ENCODE assay signal across 14 cellular contexts in genomic region chr15:40430271-40430805, GRCh38. TPM values are rescaled to one million over a fixed set of nuclear protein-coding genes. Genes with fewer than 3 reads are reported as not detected.
DNase-seq lines count a peak whose midpoint lies in the region; ATAC-seq and TF ChIP-seq lines count a peak whose summit lies in the region.
"Had no signal": no experiment of that assay in that cellular context is flagged by ENCODE, and none has a peak within 500 bp of the region (broad histone marks: within the 10 kb centered on the region; RNA-seq: fewer than 3 reads in every experiment).

No MANE protein-coding gene starts in this region.

- no peak overlapping the region for H3K4me3 Mint-ChIP-seq in activated naive CD8-positive, alpha-beta T cell treated with anti-CD3 and anti-CD28 coated beads, Interleukin-2, amount 50 U/mL, for 24 hours
- H3K4me3 Mint-ChIP-seq in activated naive CD8-positive, alpha-beta T cell treated with anti-CD3 and anti-CD28 coated beads for 36 hours, result no peak overlapping the region
- H3K4me3 Mint-ChIP-seq in activated CD4-positive, alpha-beta T cell treated with anti-CD3 and anti-CD28 coated beads for 36 hours, result no peak overlapping the region
- H3K4me3 Mint-ChIP-seq: central memory CD8-positive, alpha-beta T cell; HFFc6 had no signal

- peak; percentile 26 for ATAC-seq in activated naive CD8-positive, alpha-beta T cell treated with anti-CD3 and anti-CD28 coated beads, Interleukin-2, amount 50 U/mL, for 24 hours
- no peak for ATAC-seq in activated CD4-positive, alpha-beta T cell treated with anti-CD3 and anti-CD28 coated beads for 36 hours
- ATAC-seq: gastrocnemius medialis had no signal

- no peaks in the 10 kb centered on the region for H3K36me3 Mint-ChIP-seq in activated naive CD8-positive, alpha-beta T cell treated with anti-CD3 and anti-CD28 coated beads, Interleukin-2, amount 50 U/mL, for 24 hours (ENCODE audit: low read depth)
- no peaks in the 10 kb centered on the region for H3K36me3 Mint-ChIP-seq in activated naive CD8-positive, alpha-beta T cell treated with anti-CD3 and anti-CD28 coated beads for 36 hours
- no peaks in the 10 kb centered on the region for H3K36me3 Mint-ChIP-seq in activated CD4-positive, alpha-beta T cell treated with anti-CD3 and anti-CD28 coated beads for 36 hours (ENCODE audit: low read depth)

- H3K27ac ChIP-seq in vagina (no peak overlapping the region), tibial artery (no peak overlapping the region), uterus (no peak overlapping the region)
- H3K27ac ChIP-seq: gastrocnemius medialis, thyroid gland had no signal

- H3K4me1 ChIP-seq in vagina, result no peaks in the 10 kb centered on the region
- H3K4me1 ChIP-seq in tibial artery, result no peaks in the 10 kb centered on the region
- no peaks in the 10 kb centered on the region for H3K4me1 ChIP-seq in uterus
- H3K4me1 ChIP-seq: gastrocnemius medialis, thyroid gland had no signal

- POLR2A ChIA-PET in activated CD4-positive, alpha-beta T cell treated with anti-CD3 and anti-CD28 coated beads for 36 hours (lab: Charles Lee), result interaction anchor here (0.6 kb wide), 1 partner anchor 164 kb away, joined by 3 read pairs; no protein-coding TSS in a partner anchor

- no peak for TF ChIP-seq CTCF in vagina (IDR thresholded peaks at IDR 0.05)
- TF ChIP-seq CTCF in tibial artery (IDR thresholded peaks at IDR 0.05), result no peak
- TF ChIP-seq CTCF in uterus (IDR thresholded peaks at IDR 0.05), result no peak

- CTCF ChIA-PET in activated CD4-positive, alpha-beta T cell treated with anti-CD3 and anti-CD28 coated beads for 36 hours (lab: Charles Lee), result interaction anchor here (0.6 to 1.2 kb wide), 4 partner anchors 8 to 429 kb away, joined by 3 to 4 read pairs (median 4); partner anchors contain the start of gene PLCB2

- no peak overlapping the region for H3K27ac Mint-ChIP-seq in activated naive CD8-positive, alpha-beta T cell treated with anti-CD3 and anti-CD28 coated beads, Interleukin-2, amount 50 U/mL, for 24 hours
- no peak overlapping the region for H3K27ac Mint-ChIP-seq in activated naive CD8-positive, alpha-beta T cell treated with anti-CD3 and anti-CD28 coated beads for 36 hours
- H3K27ac Mint-ChIP-seq in activated CD4-positive, alpha-beta T cell treated with anti-CD3 and anti-CD28 coated beads for 36 hours, result no peak overlapping the region
- H3K27ac Mint-ChIP-seq: HFFc6, progenitor cell of endocrine pancreas had no signal

- H3K27me3 Mint-ChIP-seq in activated naive CD8-positive, alpha-beta T cell treated with anti-CD3 and anti-CD28 coated beads, Interleukin-2, amount 50 U/mL, for 24 hours, result peaks cover 4% of the 10 kb centered on the region
- H3K27me3 Mint-ChIP-seq in activated naive CD8-positive, alpha-beta T cell treated with anti-CD3 and anti-CD28 coated beads for 36 hours, result peaks cover 5% of the 10 kb centered on the region
- peaks cover 2% of the 10 kb centered on the region for H3K27me3 Mint-ChIP-seq in activated CD4-positive, alpha-beta T cell treated with anti-CD3 and anti-CD28 coated beads for 36 hours

- no peaks in the 10 kb centered on the region for H3K27me3 ChIP-seq in vagina
- H3K27me3 ChIP-seq in tibial artery, result peaks cover 0 to 2% of the 10 kb centered on the region in 2 donors
- H3K27me3 ChIP-seq in uterus, result no peaks in the 10 kb centered on the region
- H3K27me3 ChIP-seq: gastrocnemius medialis, thyroid gland had no signal

- H3K4me3 ChIP-seq in vagina (no peak overlapping the region), tibial artery (no peak overlapping the region), uterus (no peak overlapping the region)
- H3K4me3 ChIP-seq: gastrocnemius medialis, thyroid gland had no signal

- no peaks in the 10 kb centered on the region for H3K9me3 Mint-ChIP-seq in activated naive CD8-positive, alpha-beta T cell treated with anti-CD3 and anti-CD28 coated beads, Interleukin-2, amount 50 U/mL, for 24 hours
- no peaks in the 10 kb centered on the region for H3K9me3 Mint-ChIP-seq in activated naive CD8-positive, alpha-beta T cell treated with anti-CD3 and anti-CD28 coated beads for 36 hours
- no peaks in the 10 kb centered on the region for H3K9me3 Mint-ChIP-seq in activated CD4-positive, alpha-beta T cell treated with anti-CD3 and anti-CD28 coated beads for 36 hours (ENCODE audit: low read depth)
- H3K9me3 Mint-ChIP-seq: central memory CD8-positive, alpha-beta T cell; HFFc6 had no signal

- no peak for DNase-seq in activated naive CD8-positive, alpha-beta T cell treated with anti-CD3 and anti-CD28 coated beads, Interleukin-2, amount 50 U/mL, for 24 hours
- no peak for DNase-seq in activated naive CD8-positive, alpha-beta T cell treated with anti-CD3 and anti-CD28 coated beads for 36 hours
- DNase-seq in SW480 (ENCODE audit: low spot score) (peak; percentile 15), hepatic stellate cell (ENCODE audit: low spot score) (peak; percentile 84), vagina (ENCODE audit: extremely low spot score in 2 of 2) (no peak), tibial artery (no peak), uterus (no peak)
- DNase-seq in activated CD4-positive, alpha-beta T cell treated with anti-CD3 and anti-CD28 coated beads for 36 hours, result no peak
- DNase-seq: gastrocnemius medialis, HFFc6, T1000, thyroid gland had no signal

- H3K36me3 ChIP-seq in vagina (no peaks in the 10 kb centered on the region), tibial artery (peaks cover 0 to 8% (median 5%) of the 10 kb centered on the region in 3 donors), uterus (no peaks in the 10 kb centered on the region)
- H3K36me3 ChIP-seq: gastrocnemius medialis, thyroid gland had no signal

- H3K9me3 ChIP-seq in vagina (no peaks in the 10 kb centered on the region), tibial artery (no peaks in the 10 kb centered on the region), uterus (no peaks in the 10 kb centered on the region)
- H3K9me3 ChIP-seq: gastrocnemius medialis, thyroid gland had no signal

- TF ChIP-seq POLR2A in vagina (IDR thresholded peaks at IDR 0.05), result no peak
- no peak for TF ChIP-seq POLR2A in uterus (IDR thresholded peaks at IDR 0.05)

- H3K4me1 Mint-ChIP-seq in activated naive CD8-positive, alpha-beta T cell treated with anti-CD3 and anti-CD28 coated beads, Interleukin-2, amount 50 U/mL, for 24 hours, result peaks cover 1% of the 10 kb centered on the region
- no peaks in the 10 kb centered on the region for H3K4me1 Mint-ChIP-seq in activated naive CD8-positive, alpha-beta T cell treated with anti-CD3 and anti-CD28 coated beads for 36 hours
- H3K4me1 Mint-ChIP-seq in activated CD4-positive, alpha-beta T cell treated with anti-CD3 and anti-CD28 coated beads for 36 hours, result no peaks in the 10 kb centered on the region

- intact Hi-C loops in vagina (cut with DNase I), result loop anchor here (10.0 kb wide), 1 partner anchor 216 kb away; no protein-coding TSS in a partner anchor
- intact Hi-C loops in tibial artery (cut with DNase I; ENCODE audit: low total_unique reads), result loop anchor here (10.0 kb wide), 1 partner anchor 386 kb away; no protein-coding TSS in a partner anchor
- intact Hi-C loops in activated CD4-positive, alpha-beta T cell treated with anti-CD3 and anti-CD28 coated beads for 36 hours (cut with DNase I, micrococcal nuclease), result no loop called here
- intact Hi-C loops in uterus (cut with DNase I; ENCODE audit: low total_unique reads), result no loop called here

RNA-seq across cellular contexts. Expression of gene BAHD1, which starts 10.4 kb away (rescaled TPM):
- total RNA-seq in activated naive CD8-positive, alpha-beta T cell treated with anti-CD3 and anti-CD28 coated beads for 36 hours, result 10 to 100 TPM; 18.0 to 18.7 TPM
- 9.6 TPM for total RNA-seq in vagina
- total RNA-seq in activated CD4-positive, alpha-beta T cell treated with anti-CD3 and anti-CD28 coated beads for 36 hours, result 10 to 100 TPM; 15.3 to 16.7 TPM
- total RNA-seq in uterus, result 10 to 100 TPM in 2 of 4 donors, 1 to 10 TPM in 2; 5.0 to 35.5 (median 10.5) TPM

RNA-seq across cellular contexts. Expression of gene IVD, which starts 24.7 kb away (rescaled TPM):
- total RNA-seq in activated naive CD8-positive, alpha-beta T cell treated with anti-CD3 and anti-CD28 coated beads for 36 hours, result 10 to 100 TPM; 64.9 to 68.6 TPM
- 30.4 TPM for total RNA-seq in vagina
- total RNA-seq in activated CD4-positive, alpha-beta T cell treated with anti-CD3 and anti-CD28 coated beads for 36 hours, result 10 to 100 TPM; 30.8 to 46.2 TPM
- 100 to 1,000 TPM in 1 of 4 donors, 10 to 100 TPM in 3; 66.5 to 203 (median 83.7) TPM for total RNA-seq in uterus

RNA-seq across cellular contexts. Expression of gene CHST14, which starts 40.4 kb away (rescaled TPM):
- 1 to 10 TPM; 5.7 to 7.1 TPM for total RNA-seq in activated naive CD8-positive, alpha-beta T cell treated with anti-CD3 and anti-CD28 coated beads for 36 hours
- 8.6 TPM for total RNA-seq in vagina
- total RNA-seq in activated CD4-positive, alpha-beta T cell treated with anti-CD3 and anti-CD28 coated beads for 36 hours, result 1 to 10 TPM; 5.4 to 6.2 TPM
- 10 to 100 TPM in 3 of 4 donors, 1 to 10 TPM in 1; 6.8 to 26.1 (median 17.9) TPM for total RNA-seq in uterus

RNA-seq across cellular contexts. Expression of gene KNSTRN, which starts 47.8 kb away (rescaled TPM):
- total RNA-seq in activated naive CD8-positive, alpha-beta T cell treated with anti-CD3 and anti-CD28 coated beads for 36 hours, result 10 to 100 TPM; 54.3 to 56.3 TPM
- total RNA-seq in vagina (13.5 TPM), uterus (10 to 100 TPM in 2 of 4 donors, 1 to 10 TPM in 2; 2.1 to 23.5 (median 9.7) TPM)
- total RNA-seq in activated CD4-positive, alpha-beta T cell treated with anti-CD3 and anti-CD28 coated beads for 36 hours, result 10 to 100 TPM; 56.2 to 58.8 TPM

Comparison
In these comparisons a context has a peak if more than half of its experiments do, and no peak if none do; other contexts are left out.
1. DNase-seq: peak in SW480 (single experiment) and hepatic stellate cell (single experiment); none in activated naive CD8-positive, alpha-beta T cell treated with anti-CD3 and anti-CD28 coated beads, Interleukin-2, amount 50 U/mL, for 24 hours (single experiment), activated naive CD8-positive, alpha-beta T cell treated with anti-CD3 and anti-CD28 coated beads for 36 hours (single experiment), vagina (0 of 2), tibial artery (0 of 2), activated CD4-positive, alpha-beta T cell treated with anti-CD3 and anti-CD28 coated beads for 36 hours (single experiment) and uterus (0 of 2).
2. intact Hi-C loops: an anchor here in vagina (10.0 kb wide) and tibial artery (10.0 kb wide); none called in activated CD4-positive, alpha-beta T cell treated with anti-CD3 and anti-CD28 coated beads for 36 hours and uterus.